Comparison of ENCODE assay signal across 2 cellular contexts in the genomic region with DNA sequence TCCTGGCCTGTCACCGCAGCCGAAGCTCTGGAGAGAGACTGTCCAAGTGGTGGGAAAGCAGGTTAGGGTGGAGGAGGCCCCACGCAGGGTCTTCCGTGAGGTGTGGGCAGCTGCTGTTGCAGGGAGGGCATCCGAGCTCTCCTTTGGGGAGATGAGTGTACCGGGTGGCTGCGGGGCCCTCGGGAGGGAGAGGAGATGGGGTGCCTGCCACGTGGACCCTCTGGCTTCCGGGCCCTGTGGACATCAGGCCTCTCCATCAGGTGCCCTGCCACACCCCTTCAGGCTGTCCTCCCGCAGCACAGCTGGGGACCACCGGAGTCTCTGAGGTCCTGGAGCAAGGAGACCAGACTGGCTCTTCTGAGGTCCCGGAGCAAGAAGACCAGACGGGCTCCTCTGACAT.
TF ChIP-seq lines count a peak whose summit lies in the region.

No MANE protein-coding gene starts in this region.

TF ChIP-seq in A549, 52 proteins besides CTCF, POLR2A, EP300 and RAD21:
- no peak for TF ChIP-seq TFCP2L1 (CRISPR knock-in tag; IDR thresholded peaks at IDR 0.05)
- TF ChIP-seq NR3C1 (IDR thresholded peaks at IDR 0.05), result no peak
- no peak for TF ChIP-seq HOXB13 (CRISPR knock-in tag; IDR thresholded peaks at IDR 0.05; ENCODE audit: low read depth)
- TF ChIP-seq PHF8 (IDR thresholded peaks at IDR 0.05; ENCODE audit: borderline replicate concordance, low read depth), result no peak
- no peak for TF ChIP-seq HMGXB4 (CRISPR knock-in tag; IDR thresholded peaks at IDR 0.05; ENCODE audit: borderline replicate concordance)
- TF ChIP-seq PBX3 (IDR thresholded peaks at IDR 0.05), result no peak
- TF ChIP-seq, protein P1, sequence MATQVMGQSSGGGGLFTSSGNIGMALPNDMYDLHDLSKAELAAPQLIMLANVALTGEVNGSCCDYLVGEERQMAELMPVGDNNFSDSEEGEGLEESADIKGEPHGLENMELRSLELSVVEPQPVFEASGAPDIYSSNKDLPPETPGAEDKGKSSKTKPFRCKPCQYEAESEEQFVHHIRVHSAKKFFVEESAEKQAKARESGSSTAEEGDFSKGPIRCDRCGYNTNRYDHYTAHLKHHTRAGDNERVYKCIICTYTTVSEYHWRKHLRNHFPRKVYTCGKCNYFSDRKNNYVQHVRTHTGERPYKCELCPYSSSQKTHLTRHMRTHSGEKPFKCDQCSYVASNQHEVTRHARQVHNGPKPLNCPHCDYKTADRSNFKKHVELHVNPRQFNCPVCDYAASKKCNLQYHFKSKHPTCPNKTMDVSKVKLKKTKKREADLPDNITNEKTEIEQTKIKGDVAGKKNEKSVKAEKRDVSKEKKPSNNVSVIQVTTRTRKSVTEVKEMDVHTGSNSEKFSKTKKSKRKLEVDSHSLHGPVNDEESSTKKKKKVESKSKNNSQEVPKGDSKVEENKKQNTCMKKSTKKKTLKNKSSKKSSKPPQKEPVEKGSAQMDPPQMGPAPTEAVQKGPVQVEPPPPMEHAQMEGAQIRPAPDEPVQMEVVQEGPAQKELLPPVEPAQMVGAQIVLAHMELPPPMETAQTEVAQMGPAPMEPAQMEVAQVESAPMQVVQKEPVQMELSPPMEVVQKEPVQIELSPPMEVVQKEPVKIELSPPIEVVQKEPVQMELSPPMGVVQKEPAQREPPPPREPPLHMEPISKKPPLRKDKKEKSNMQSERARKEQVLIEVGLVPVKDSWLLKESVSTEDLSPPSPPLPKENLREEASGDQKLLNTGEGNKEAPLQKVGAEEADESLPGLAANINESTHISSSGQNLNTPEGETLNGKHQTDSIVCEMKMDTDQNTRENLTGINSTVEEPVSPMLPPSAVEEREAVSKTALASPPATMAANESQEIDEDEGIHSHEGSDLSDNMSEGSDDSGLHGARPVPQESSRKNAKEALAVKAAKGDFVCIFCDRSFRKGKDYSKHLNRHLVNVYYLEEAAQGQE (IDR thresholded peaks at IDR 0.05), result no peak
- TF ChIP-seq HEYL (CRISPR knock-in tag; IDR thresholded peaks at IDR 0.05), result no peak
- TF ChIP-seq FOSL2 (IDR thresholded peaks at IDR 0.05), result no peak
- no peak for TF ChIP-seq FOSL2 (CRISPR knock-in tag; IDR thresholded peaks at IDR 0.05)
- no peak for TF ChIP-seq CBX8 (IDR thresholded peaks at IDR 0.05)
- TF ChIP-seq RFX5 (IDR thresholded peaks at IDR 0.05), result no peak
- no peak for TF ChIP-seq RNF2 (IDR thresholded peaks at IDR 0.05; ENCODE audit: borderline replicate concordance, low read depth)
- no peak for TF ChIP-seq HOXA7 (CRISPR knock-in tag; IDR thresholded peaks at IDR 0.05)
- TF ChIP-seq NFE2L2 (conservative IDR thresholded peaks at IDR 0.05; ENCODE audit: low read length), result no peak
- no peak for TF ChIP-seq RCOR1 (IDR thresholded peaks at IDR 0.05; ENCODE audit: low read depth, low read length)
- TF ChIP-seq FOSB (CRISPR knock-in tag; IDR thresholded peaks at IDR 0.05), result no peak
- no peak for TF ChIP-seq NPAS2 (CRISPR knock-in tag; IDR thresholded peaks at IDR 0.05; ENCODE audit: borderline replicate concordance)
- no peak for TF ChIP-seq ZFP36 (IDR thresholded peaks at IDR 0.05; ENCODE audit: borderline replicate concordance, partially characterized antibody)

TF ChIP-seq in K562, 482 proteins besides CTCF, POLR2A, EP300 and RAD21:
- TF ChIP-seq ZFX (CRISPR knock-in tag; IDR thresholded peaks at IDR 0.05) (0 out of 2 replicates have a peak, but pooled peaks have one; percentile 7), POLR2G (IDR thresholded peaks at IDR 0.05; ENCODE audit: low read depth, low read length) (0 out of 2 replicates have a peak, but pooled peaks have one; percentile 14), ZNF584 (CRISPR knock-in tag; IDR thresholded peaks at IDR 0.05; ENCODE audit: low read depth) (no peak)
